In the genomic region with DNA sequence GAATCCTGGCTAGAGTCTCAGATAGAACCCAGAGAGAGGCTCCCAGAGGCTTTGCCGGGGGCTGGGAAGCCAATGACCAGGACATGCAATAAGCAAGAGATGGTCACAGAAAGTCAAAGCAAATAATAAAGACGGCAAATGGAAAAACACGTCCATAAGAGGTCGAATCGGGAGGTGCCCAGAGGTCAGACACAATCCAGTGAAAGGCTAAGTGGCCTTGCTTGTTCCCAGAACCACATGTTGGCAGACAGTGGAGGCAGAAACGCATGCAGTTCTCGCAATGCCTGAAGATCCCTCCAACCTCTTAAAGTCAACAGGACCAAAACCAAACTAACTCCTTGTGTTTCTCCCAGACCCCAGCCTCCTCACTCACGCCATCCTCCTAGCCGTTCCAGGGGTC, we compare ENCODE assay signal across 15 cellular contexts. TPM values are rescaled to one million over a fixed set of nuclear protein-coding genes. Genes with fewer than 3 reads are reported as not detected.
A peak's percentile ranks its signal among the peaks of the same experiment; 100 is the strongest.
DNase-seq lines count a peak whose midpoint lies in the region; ATAC-seq, FAIRE-seq and TF ChIP-seq lines count a peak whose summit lies in the region.
"Had no signal": no experiment of that assay in that cellular context is flagged by ENCODE, and none has a peak within 500 bp of the region (broad histone marks: within the 10 kb centered on the region; RNA-seq: fewer than 3 reads in every experiment).

No MANE protein-coding gene starts in this region.

- H3K4me1 Mint-ChIP-seq in activated B cell treated with CpG ODN at 0.5 μM for 24 hours (peaks cover 62% of the 10 kb centered on the region), glutamatergic neuron (ENCODE audit: low read depth, unreplicated experiment) (peaks cover 4% of the 10 kb centered on the region)

- H3K9me3 Mint-ChIP-seq in activated B cell treated with CpG ODN at 0.5 μM for 24 hours (peaks cover 4% of the 10 kb centered on the region), glutamatergic neuron (ENCODE audit: unreplicated experiment) (peaks cover 5% of the 10 kb centered on the region)
- H3K9me3 Mint-ChIP-seq: activated T-helper 17 cell treated with anti-CD3 and anti-CD28 coated beads, Interleukin-2, amount 50 U/mL, for 72 hours; mesothelial cell of epicardium had no signal

- FAIRE-seq in kidney (lab: Jason Lieb, UNC), result no peak
- FAIRE-seq in small intestine (lab: Jason Lieb, UNC), result no peak
- FAIRE-seq: colon had no signal

- no peak overlapping the region; the same call in 1 of the 2 replicates for H3K9ac ChIP-seq in GM23248
- peak overlapping the region in 1 of 2 donors; percentile 95 for H3K9ac ChIP-seq in kidney (ENCODE audit: low read length in 2 of 2)
- H3K9ac ChIP-seq: KMS-11 had no signal

- H3K27ac ChIP-seq in GM23248 (peak overlapping the region; percentile 48), kidney (ENCODE audit: low read depth in 2 of 2, low read length in 2 of 2) (peak overlapping the region; percentile 82 to 92), small intestine (ENCODE audit: low read depth in 1 of 2, low read length in 1 of 2) (peak overlapping the region; percentile 0 to 47)
- H3K27ac ChIP-seq: KMS-11 had no signal

- H2AFZ ChIP-seq in GM23248, result peak overlapping the region; percentile 79

- no peaks in the 10 kb centered on the region for H4K20me1 ChIP-seq in GM23248 (ENCODE audit: insufficient read depth)

- peaks cover 5% of the 10 kb centered on the region for H3K36me3 Mint-ChIP-seq in activated B cell treated with CpG ODN at 0.5 μM for 24 hours (ENCODE audit: low read depth)
- peaks cover 3% of the 10 kb centered on the region for H3K36me3 Mint-ChIP-seq in glutamatergic neuron (ENCODE audit: unreplicated experiment)
- H3K36me3 Mint-ChIP-seq: mesothelial cell of epicardium had no signal

- H3K27me3 ChIP-seq in GM23248 (replicated peaks; ENCODE audit: insufficient read depth) (no peaks in the 10 kb centered on the region), small intestine (ENCODE audit: control insufficient read depth in 2 of 2, insufficient read depth in 2 of 2, low read length in 2 of 2) (no peaks in the 10 kb centered on the region)

- TF ChIP-seq CTCF in activated B cell treated with CpG ODN at 0.5 μM for 24 hours (IDR thresholded peaks at IDR 0.05), result no peak
- TF ChIP-seq CTCF in kidney (IDR thresholded peaks at IDR 0.05; ENCODE audit: borderline replicate concordance, extremely low read depth, insufficient read depth), result no peak
- TF ChIP-seq CTCF in glutamatergic neuron (IDR thresholded peaks at IDR 0.05; ENCODE audit: partially characterized antibody, unreplicated experiment), result no peak

- WGBS in GM23248 (ENCODE audit: low coverage in 1 of 2, low lambda C conversion rate in 2 of 2, missing lambda C conversion rate in 2 of 2), 2 experiments, result 15 to 21% methylated on average over 9 of the region's 9 CpGs
- 19 to 53% (median 34%) methylated on average over 9 of the region's 9 CpGs for WGBS in small intestine, 3 donors

- peak overlapping the region; percentile 76 for H3K4me2 ChIP-seq in GM23248 (ENCODE audit: unreplicated experiment)
- H3K4me2 ChIP-seq: KMS-11 had no signal

- ATAC-seq in activated B cell treated with CpG ODN at 0.5 μM for 24 hours (ENCODE audit: low read depth) (no peak), HG02885 (IDR thresholded peaks at IDR 0.05; ENCODE audit: poor library complexity, unreplicated experiment) (no peak)
- ATAC-seq: activated T-helper 17 cell treated with anti-CD3 and anti-CD28 coated beads, Interleukin-2, amount 50 U/mL, for 72 hours had no signal

- in situ Hi-C loops in GM23248 (cut with MboI), result no loop called here

- no peaks in the 10 kb centered on the region for H3K79me2 ChIP-seq in GM23248 (ENCODE audit: insufficient read depth)

- H3K36me3 ChIP-seq in GM23248 (ENCODE audit: low read depth), result no peaks in the 10 kb centered on the region
- peaks cover 2 to 15% of the 10 kb centered on the region in 2 donors for H3K36me3 ChIP-seq in kidney (ENCODE audit: control insufficient read depth in 1 of 2, insufficient read depth in 2 of 2, low read length in 2 of 2)
- H3K36me3 ChIP-seq in small intestine (ENCODE audit: control insufficient read depth in 2 of 2, insufficient read depth in 2 of 2, low read length in 2 of 2), result no peaks in the 10 kb centered on the region

- H3K4me3 Mint-ChIP-seq in activated B cell treated with CpG ODN at 0.5 μM for 24 hours, result peak overlapping the region; percentile 1
- no peak overlapping the region for H3K4me3 Mint-ChIP-seq in glutamatergic neuron (ENCODE audit: unreplicated experiment)
- H3K4me3 Mint-ChIP-seq: activated T-helper 17 cell treated with anti-CD3 and anti-CD28 coated beads, Interleukin-2, amount 50 U/mL, for 72 hours; mesothelial cell of epicardium had no signal

- POLR2A ChIA-PET in activated B cell treated with CpG ODN at 0.5 μM for 24 hours (lab: Charles Lee), result no interaction called here

- intact Hi-C loops in activated B cell treated with CpG ODN at 0.5 μM for 24 hours (cut with micrococcal nuclease) (loop anchor here (2.0 kb wide), 1 partner anchor 16 kb away; no protein-coding TSS in a partner anchor), kidney (cut with DNase I) (no loop called here)

- H3F3A ChIP-seq in GM23248 (ENCODE audit: insufficient read depth), result peaks cover 34% of the 10 kb centered on the region; the same call in 1 of the 2 replicates

- H3K4me3 ChIP-seq in GM23248, result peak overlapping the region; percentile 52
- peak overlapping the region; percentile 68 to 96 for H3K4me3 ChIP-seq in kidney (ENCODE audit: low read length in 2 of 2)
- peak overlapping the region in 1 of 2 donors; percentile 91 for H3K4me3 ChIP-seq in small intestine (ENCODE audit: low read depth in 1 of 2, low read length in 2 of 2)

- no peaks in the 10 kb centered on the region for H3K27me3 Mint-ChIP-seq in activated B cell treated with CpG ODN at 0.5 μM for 24 hours
- peaks cover 7% of the 10 kb centered on the region for H3K27me3 Mint-ChIP-seq in glutamatergic neuron (ENCODE audit: unreplicated experiment)
- H3K27me3 Mint-ChIP-seq: activated T-helper 17 cell treated with anti-CD3 and anti-CD28 coated beads, Interleukin-2, amount 50 U/mL, for 72 hours had no signal

- no peak overlapping the region for H3K27ac Mint-ChIP-seq in activated B cell treated with CpG ODN at 0.5 μM for 24 hours
- no peak overlapping the region for H3K27ac Mint-ChIP-seq in glutamatergic neuron (ENCODE audit: unreplicated experiment)
- H3K27ac Mint-ChIP-seq: activated T-helper 17 cell treated with anti-CD3 and anti-CD28 coated beads, Interleukin-2, amount 50 U/mL, for 72 hours; mesothelial cell of epicardium had no signal

- DNase-seq in GM23248, result peak; percentile 37
- no peak for DNase-seq in activated B cell treated with CpG ODN at 0.5 μM for 24 hours
- DNase-seq in kidney, result no peak
- DNase-seq in small intestine, result no peak
- DNase-seq in glutamatergic neuron, result no peak
- no peak for DNase-seq in mucosa of gallbladder (ENCODE audit: low spot score)
- no peak for DNase-seq in activated CD4-positive, alpha-beta T cell treated with anti-CD3 and anti-CD28 coated beads for 1 hour
- DNase-seq: activated CD4-positive, CD25-positive, alpha-beta regulatory T cell; RPMI8226 had no signal

- H3K9me3 ChIP-seq in GM23248 (ENCODE audit: low read depth) (no peaks in the 10 kb centered on the region), kidney (ENCODE audit: control insufficient read depth in 1 of 2, low read length in 2 of 2) (no peaks in the 10 kb centered on the region), small intestine (ENCODE audit: control insufficient read depth, low read depth) (no peaks in the 10 kb centered on the region)

- no peaks in the 10 kb centered on the region for H3K9me2 ChIP-seq in GM23248 (ENCODE audit: insufficient read depth)

- CTCF ChIA-PET in activated B cell treated with CpG ODN at 0.5 μM for 24 hours (lab: Charles Lee), result no interaction called here

- H3K4me1 ChIP-seq in GM23248 (ENCODE audit: insufficient read depth) (peaks cover 27% of the 10 kb centered on the region), kidney (ENCODE audit: control insufficient read depth in 1 of 2, insufficient read depth in 1 of 2, low read depth in 1 of 2, low read length in 2 of 2) (peaks cover 29 to 30% of the 10 kb centered on the region in 2 donors), small intestine (ENCODE audit: control insufficient read depth in 2 of 2, insufficient read depth in 1 of 2, low read depth in 1 of 2, low read length in 1 of 2) (peaks cover 3% of the 10 kb centered on the region in 2 donors)

RNA-seq across cellular contexts. Expression of gene CYB5A, which starts 3.0 kb away (rescaled TPM):
- 21.5 and 55.0 TPM in 2 replicates for total RNA-seq in GM23248 (2014; rRNA removed; shearing (Covaris generic))
- 114 and 117 TPM in 2 replicates for polyA plus RNA-seq in GM23248 (2016; fragmentation: Nextera tagmentation; extraction: Ambion mirVana)
- total RNA-seq in activated B cell treated with CpG ODN at 0.5 μM for 24 hours, result 46.2 and 47.2 TPM in 2 replicates
- 243 TPM for total RNA-seq in kidney
- polyA plus RNA-seq in kidney (ENCODE audit: insufficient read depth, low read depth, low replicate concordance), result 1,143 TPM
- polyA plus RNA-seq in small intestine, result 1,000 to 10,000 TPM in 1 of 3 donors, 100 to 1,000 TPM in 2; 373 to 1,144 (median 757) TPM
- 28.3 TPM for total RNA-seq in glutamatergic neuron (ENCODE audit: unreplicated experiment)
- total RNA-seq in mucosa of gallbladder, result 566 TPM

RNA-seq across cellular contexts. Expression of gene C18orf63, which starts 26.9 kb away (rescaled TPM):
- total RNA-seq in GM23248 (2014; rRNA removed; shearing (Covaris generic)), result not detected in 2 replicates
- not detected in 2 replicates for polyA plus RNA-seq in GM23248 (2016; fragmentation: Nextera tagmentation; extraction: Ambion mirVana)
- total RNA-seq in activated B cell treated with CpG ODN at 0.5 μM for 24 hours, result not detected in 2 replicates
- not detected for total RNA-seq in kidney
- polyA plus RNA-seq in kidney (ENCODE audit: insufficient read depth, low read depth, low replicate concordance), result not detected
- polyA plus RNA-seq in small intestine, result not detected
- not detected for total RNA-seq in glutamatergic neuron (ENCODE audit: unreplicated experiment)
- total RNA-seq in mucosa of gallbladder, result not detected
- total RNA-seq: activated T-helper 17 cell treated with anti-CD3 and anti-CD28 coated beads, Interleukin-2, amount 50 U/mL, for 72 hours; glomerular endothelial cell; mesothelial cell of epicardium had no signal

Comparison
In these comparisons a context has a peak if more than half of its experiments do, and no peak if none do; other contexts are left out.
1. H3K27ac ChIP-seq: peak in every context shown above with its lines; median percentile 87 in kidney; 48 in GM23248; 24 in small intestine.